24 cellular contexts compared by ENCODE assay signal in genomic region chr22:35555941-35556547, GRCh38. TPM values are rescaled to one million over a fixed set of nuclear protein-coding genes. Genes with fewer than 3 reads are reported as not detected.
"Had no signal": no experiment of that assay in that cellular context is flagged by ENCODE, and none has a peak within 500 bp of the region (broad histone marks: within the 10 kb centered on the region; RNA-seq: fewer than 3 reads in every experiment).

No MANE protein-coding gene starts in this region.

- H3K4me3 Mint-ChIP-seq: mesothelial cell of epicardium; stimulated activated effector memory CD8-positive, alpha-beta T cell treated with anti-CD3 and anti-CD28 coated beads, Interleukin-12 subunit alpha, Interleukin-12 subunit beta, amount 100 ng/mL, for 72 hours had no signal

- H3K27ac ChIP-seq: gastrocnemius medialis, left lung, prostate gland, right atrium auricular region, sigmoid colon, stomach, tibial nerve, upper lobe of left lung had no signal

- H3K9me3 Mint-ChIP-seq: mesothelial cell of epicardium; stimulated activated effector memory CD8-positive, alpha-beta T cell treated with anti-CD3 and anti-CD28 coated beads, Interleukin-12 subunit alpha, Interleukin-12 subunit beta, amount 100 ng/mL, for 72 hours had no signal

- H3K4me3 ChIP-seq: gastrocnemius medialis, left lung, mucosa of descending colon, prostate gland, right atrium auricular region, sigmoid colon, stomach, tibial nerve, upper lobe of left lung had no signal

- H3K9me3 ChIP-seq: gastrocnemius medialis, left lung, mucosa of descending colon, prostate gland, right atrium auricular region, sigmoid colon, stomach had no signal

- ATAC-seq: gastrocnemius medialis; left lung; mucosa of descending colon; naive thymus-derived CD4-positive, alpha-beta T cell; stimulated activated effector memory CD8-positive, alpha-beta T cell treated with anti-CD3 and anti-CD28 coated beads, Interleukin-12 subunit alpha, Interleukin-12 subunit beta, amount 100 ng/mL, for 72 hours had no signal

- H3K27me3 ChIP-seq: gastrocnemius medialis, right atrium auricular region, sigmoid colon, tibial nerve, upper lobe of left lung had no signal

- H3K36me3 ChIP-seq: gastrocnemius medialis, left lung, prostate gland, right atrium auricular region, tibial nerve, upper lobe of left lung had no signal

- DNase-seq: cerebellar nuclear complex; cortex of kidney; gastrocnemius medialis; head of caudate nucleus; left lung; mesenchymal stem cell; mucosa of descending colon; naive thymus-derived CD4-positive, alpha-beta T cell; nucleus accumbens; sigmoid colon; stimulated activated CD4-positive, alpha-beta T cell treated with anti-CD3 and anti-CD28 coated beads, Interleukin-2, amount 100 ng/mL, for 24 hours; stimulated activated CD4-positive, alpha-beta T cell treated with anti-CD3 and anti-CD28 coated beads, Interleukin-4, amount 100 ng/mL, for 24 hours; stimulated activated naive CD4-positive, alpha-beta T cell treated with Interleukin-2 at 50 U/mL for 16 hours; stomach; upper lobe of left lung had no signal

- FAIRE-seq: keratinocyte had no signal

- H3K36me3 Mint-ChIP-seq: mesothelial cell of epicardium; naive thymus-derived CD4-positive, alpha-beta T cell; stimulated activated effector memory CD8-positive, alpha-beta T cell treated with anti-CD3 and anti-CD28 coated beads, Interleukin-12 subunit alpha, Interleukin-12 subunit beta, amount 100 ng/mL, for 72 hours had no signal

- H3K27ac Mint-ChIP-seq: mesothelial cell of epicardium; stimulated activated effector memory CD8-positive, alpha-beta T cell treated with anti-CD3 and anti-CD28 coated beads, Interleukin-12 subunit alpha, Interleukin-12 subunit beta, amount 100 ng/mL, for 72 hours had no signal

- H3K4me1 ChIP-seq: gastrocnemius medialis, left lung, prostate gland, right atrium auricular region, stomach had no signal

RNA-seq across cellular contexts. Expression of gene RASD2, which starts 15.4 kb away (rescaled TPM):
- total RNA-seq: dermis microvascular lymphatic vessel endothelial cell, lung microvascular endothelial cell, mesothelial cell of epicardium, osteocyte had no signal
